Comparison of ENCODE assay signal across 22 cellular contexts in the genomic region with DNA sequence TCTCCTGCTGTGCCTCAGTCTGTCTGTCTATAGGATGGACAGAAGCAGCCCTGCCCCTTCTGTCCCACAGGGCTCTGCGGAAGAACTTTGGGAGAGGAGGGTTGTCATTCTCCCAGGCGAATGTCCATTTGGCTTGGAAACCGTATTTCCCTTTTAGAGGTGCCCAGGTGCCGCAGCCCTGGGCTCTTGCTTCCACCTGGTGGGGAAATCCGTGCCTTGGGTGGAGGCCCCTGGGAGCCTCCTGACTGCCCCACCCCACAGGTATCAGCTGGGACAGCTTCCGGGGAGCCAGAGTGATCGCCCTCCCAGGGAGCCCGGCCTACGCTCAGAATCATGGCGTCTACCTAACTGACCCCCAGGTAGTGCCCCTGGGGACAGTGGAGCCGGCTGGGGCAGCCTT. TPM values are rescaled to one million over a fixed set of nuclear protein-coding genes. Genes with fewer than 3 reads are reported as not detected.
A peak's percentile ranks its signal among the peaks of the same experiment; 100 is the strongest.
DNase-seq lines count a peak whose midpoint lies in the region; ATAC-seq, FAIRE-seq and TF ChIP-seq lines count a peak whose summit lies in the region.
"Had no signal": no experiment of that assay in that cellular context is flagged by ENCODE, and none has a peak within 500 bp of the region (broad histone marks: within the 10 kb centered on the region; RNA-seq: fewer than 3 reads in every experiment).

No MANE protein-coding gene starts in this region.

- TF ChIP-seq CTCF in HepG2 (CRISPR knock-in tag; IDR thresholded peaks at IDR 0.05) = peak; percentile 35; the same call in 1 of the 2 replicates
- peak in 2 of 4 donors; percentile 6 to 11 for TF ChIP-seq CTCF in right lobe of liver (IDR thresholded peaks at IDR 0.05)
- TF ChIP-seq CTCF in endodermal cell (conservative IDR thresholded peaks at IDR 0.05) = peak; percentile 53
- TF ChIP-seq CTCF in transverse colon (IDR thresholded peaks at IDR 0.05) = peak in 4 of 5 experiments; percentile 13 to 27 (median 16)

- H3K27me3 Mint-ChIP-seq in endodermal cell (ENCODE audit: insufficient read depth) = no peaks in the 10 kb centered on the region
- H3K27me3 Mint-ChIP-seq: central memory CD8-positive, alpha-beta T cell; naive B cell had no signal

- FAIRE-seq in HepG2 (lab: Jason Lieb, UNC) = no peak

- 98% methylated on average over 11 of the region's 11 CpGs for WGBS in HepG2 (ENCODE audit: low lambda C conversion rate)
- 95% methylated on average over 3 of the region's 11 CpGs for WGBS in right lobe of liver (ENCODE audit: insufficient coverage, low coverage, low lambda C conversion rate, missing lambda C conversion rate)
- WGBS in endodermal cell (ENCODE audit: insufficient coverage in 1 of 2, insufficient read length in 1 of 2), 2 experiments = 91 to 94% methylated on average over 6 to 11 of the region's 11 CpGs
- WGBS in transverse colon (ENCODE audit: low coverage in 1 of 2), 2 donors = 93% methylated on average over 3 of the region's 11 CpGs; no CpG with 5 or more reads in 1 of the 2 donors

- H3K36me3 ChIP-seq in HepG2 (replicated peaks in 1 of 2; ENCODE audit: control insufficient read depth in 1 of 2, insufficient read depth in 2 of 2, low read length in 2 of 2) (peaks cover 3 to 5% of the 10 kb centered on the region in 2 experiments; a peak in 3 of 5 replicates), right lobe of liver (peaks cover 0 to 14% (median 7%) of the 10 kb centered on the region in 4 donors), endodermal cell (ENCODE audit: control insufficient read depth, insufficient read depth, low read length) (peaks cover 6% of the 10 kb centered on the region), transverse colon (peaks cover 0 to 6% (median 2%) of the 10 kb centered on the region in 4 donors)
- H3K36me3 ChIP-seq: ovary had no signal

- H3K27ac ChIP-seq in HepG2 (ENCODE audit: extremely low read length, insufficient read depth, low read length) = no peak overlapping the region
- H3K27ac ChIP-seq in right lobe of liver = no peak overlapping the region
- H3K27ac ChIP-seq in endodermal cell (ENCODE audit: low read depth, low read length) = no peak overlapping the region
- H3K27ac ChIP-seq in transverse colon = no peak overlapping the region
- H3K27ac ChIP-seq: esophagus muscularis mucosa, ovary, suprapubic skin, vagina had no signal

- no peaks in the 10 kb centered on the region for H4K20me1 ChIP-seq in HepG2 (ENCODE audit: insufficient read depth, low read length)

- no peak overlapping the region for H3K4me3 ChIP-seq in HepG2 (replicated peaks in 1 of 3; ENCODE audit: insufficient read depth in 1 of 3, low read depth in 2 of 3, low read length in 3 of 3)
- H3K4me3 ChIP-seq in right lobe of liver = no peak overlapping the region
- H3K4me3 ChIP-seq in endodermal cell (ENCODE audit: low read length) = no peak overlapping the region
- no peak overlapping the region for H3K4me3 ChIP-seq in transverse colon
- H3K4me3 ChIP-seq: esophagus muscularis mucosa, ovary, suprapubic skin, vagina had no signal

- in situ Hi-C loops in HepG2 (cut with HindIII; ENCODE audit: extremely low pct_ligation_motif_present, low pct_unique_long_range_greater_than_20kb) = loop anchor here (5.0 kb wide), 1 partner anchor 70 kb away; no protein-coding TSS in a partner anchor
- in situ Hi-C loops in transverse colon (cut with MboI; ENCODE audit: low pct_ligation_motif_present in 1 of 4, low pct_unique_long_range_greater_than_20kb in 1 of 4, low sequenced_read_pairs in 3 of 4) = loop anchor here in 2 of 4 donors (10.0 to 25.0 kb wide), 2 partner anchors 62 to 105 kb away; no protein-coding TSS in a partner anchor

- DNase-seq in HepG2 (ENCODE audit: low spot score) = no peak
- DNase-seq in right lobe of liver = no peak
- peak; percentile 49 for DNase-seq in endodermal cell
- no peak for DNase-seq in transverse colon
- DNase-seq in NCI-H345 treated with DMSO at 0.1 percent for 48 hours (lab: John Stamatoyannopoulos, UW; ENCODE audit: unreplicated experiment) = no peak
- DNase-seq: 8988T; activated CD4-positive, CD25-positive, alpha-beta regulatory T cell treated with anti-CD3 and anti-CD28 coated beads, Interleukin-2, amount 50 U/mL, for 72 hours; activated naive CD4-positive, alpha-beta T cell treated with anti-CD3 and anti-CD28 coated beads, Interleukin-2, amount 50 U/mL, for 16 hours; aorta; COR-L47; kidney glomerular epithelial cell; mesenchymal stem cell; naive B cell; NCI-H1694 had no signal

- TF ChIP-seq EP300 in HepG2 (IDR thresholded peaks at IDR 0.05; ENCODE audit: low read depth in 2 of 2, low read length in 2 of 2) = no peak
- no peak for TF ChIP-seq EP300 in HepG2 (CRISPR knock-in tag; IDR thresholded peaks at IDR 0.05; ENCODE audit: borderline replicate concordance)
- no peak for TF ChIP-seq EP300 in transverse colon (IDR thresholded peaks at IDR 0.05; ENCODE audit: low read depth)

- H3K9me3 ChIP-seq in HepG2 (ENCODE audit: low read length) = no peaks in the 10 kb centered on the region
- no peaks in the 10 kb centered on the region for H3K9me3 ChIP-seq in right lobe of liver
- H3K9me3 ChIP-seq in endodermal cell (ENCODE audit: control insufficient read depth, low read length) = no peaks in the 10 kb centered on the region
- H3K9me3 ChIP-seq in transverse colon = no peaks in the 10 kb centered on the region
- H3K9me3 ChIP-seq: esophagus muscularis mucosa, ovary, suprapubic skin, vagina had no signal

- no peaks in the 10 kb centered on the region for H3K27me3 ChIP-seq in HepG2 (ENCODE audit: control insufficient read depth in 1 of 2, insufficient read depth in 2 of 2, low read length in 2 of 2)
- no peaks in the 10 kb centered on the region for H3K27me3 ChIP-seq in right lobe of liver
- no peaks in the 10 kb centered on the region for H3K27me3 ChIP-seq in endodermal cell (ENCODE audit: control insufficient read depth, insufficient read depth, low read length, poor library complexity, severe bottlenecking)
- no peaks in the 10 kb centered on the region for H3K27me3 ChIP-seq in transverse colon
- H3K27me3 ChIP-seq: esophagus muscularis mucosa, ovary, suprapubic skin, vagina had no signal

- H3K4me1 ChIP-seq in HepG2 (ENCODE audit: insufficient read depth, low read length) = peaks cover 5% of the 10 kb centered on the region; the same call in 1 of the 2 replicates
- H3K4me1 ChIP-seq in right lobe of liver = no peaks in the 10 kb centered on the region
- H3K4me1 ChIP-seq in endodermal cell (ENCODE audit: control insufficient read depth, insufficient read depth, low read length) = no peaks in the 10 kb centered on the region
- H3K4me1 ChIP-seq in transverse colon = no peaks in the 10 kb centered on the region
- H3K4me1 ChIP-seq: esophagus muscularis mucosa, suprapubic skin, vagina had no signal

- no peak overlapping the region for H3K4me2 ChIP-seq in HepG2 (ENCODE audit: low read depth, low read length)

- TF ChIP-seq POLR2A in HepG2 (IDR thresholded peaks at IDR 0.05; ENCODE audit: insufficient read depth in 1 of 2, low read depth in 2 of 2, low read length in 2 of 2) = no peak
- TF ChIP-seq POLR2A in right lobe of liver (IDR thresholded peaks at IDR 0.05) = no peak
- no peak for TF ChIP-seq POLR2A in transverse colon (IDR thresholded peaks at IDR 0.05)

- no peak overlapping the region for H2AFZ ChIP-seq in HepG2 (ENCODE audit: low read length)

- peaks cover 3% of the 10 kb centered on the region for H3K4me1 Mint-ChIP-seq in endodermal cell
- H3K4me1 Mint-ChIP-seq: central memory CD8-positive, alpha-beta T cell; naive B cell had no signal

- H3K4me3 Mint-ChIP-seq in endodermal cell = no peak overlapping the region
- H3K4me3 Mint-ChIP-seq: central memory CD8-positive, alpha-beta T cell; naive B cell had no signal

- H3K79me2 ChIP-seq in HepG2 (ENCODE audit: insufficient read depth, low read length) = no peaks in the 10 kb centered on the region

- BruUV-seq in HepG2 (replicated peaks; lab: Mats Ljungman, UMichigan) = no TSS peak

- peak; percentile 50 for TF ChIP-seq RAD21 in HepG2 (CRISPR knock-in tag; IDR thresholded peaks at IDR 0.05)

- POLR2A ChIA-PET in HepG2 (lab: Yijun Ruan, JAX) = interaction anchor here (0.6 to 2.2 kb wide), 3 partner anchors 38 to 86 kb away, joined by 3 to 6 read pairs (median 4); no protein-coding TSS in a partner anchor

- ATAC-seq in HepG2 (no peak), right lobe of liver (no peak), HG03457 (IDR thresholded peaks at IDR 0.05; ENCODE audit: unreplicated experiment) (no peak)
- ATAC-seq: Right ventricle myocardium inferior, sciatic nerve had no signal

- CTCF ChIA-PET in HepG2 (lab: Yijun Ruan, JAX; ENCODE audit: low intra/inter-chr PET ratio, low total read pairs) = interaction anchor here (2.6 kb wide), 1 partner anchor 71 kb away, joined by 11 read pairs; no protein-coding TSS in a partner anchor

- H3K9ac ChIP-seq in HepG2 (ENCODE audit: insufficient read depth, low read depth, low read length) (no peak overlapping the region; the same call in 1 of the 2 replicates), endodermal cell (ENCODE audit: extremely low read depth, low read length, poor library complexity, severe bottlenecking) (no peak overlapping the region)

- H3K27ac Mint-ChIP-seq in endodermal cell = no peak overlapping the region

- intact Hi-C loops in HepG2 (cut with micrococcal nuclease; ENCODE audit: unreplicated experiment) = no loop called here
- intact Hi-C loops in right lobe of liver (cut with DNase I) = loop anchor here in 1 of 2 donors (5.0 kb wide), 1 partner anchor 75 kb away; no protein-coding TSS in a partner anchor
- intact Hi-C loops in transverse colon (cut with DNase I; ENCODE audit: low total_unique reads) = no loop called here

- H3K9me3 Mint-ChIP-seq in endodermal cell = no peaks in the 10 kb centered on the region
- H3K9me3 Mint-ChIP-seq: central memory CD8-positive, alpha-beta T cell; naive B cell had no signal

- H3K36me3 Mint-ChIP-seq in endodermal cell (ENCODE audit: low read depth) = no peaks in the 10 kb centered on the region
- H3K36me3 Mint-ChIP-seq: naive B cell had no signal

RNA-seq across cellular contexts. Expression of a gene that starts 12.7 kb away (rescaled TPM):
- total RNA-seq in HepG2 (2016; rRNA removed; fragmentation: Illumina TruSeq; extraction: Trizol) (4.9 and 9.1 TPM in 2 replicates), right lobe of liver (10 to 100 TPM; 10.9 to 16.7 (median 13.4) TPM), endodermal cell (10 to 100 TPM; 18.7 to 19.5 TPM), transverse colon (10 to 100 TPM; 38.5 to 62.7 (median 43.1) TPM)
- 4.4 and 5.2 TPM in 2 replicates for total RNA-seq in HepG2 (2016; cell fraction: cytosol; rRNA removed; fragmentation: Illumina TruSeq; extraction: Trizol; ENCODE audit: low read depth)
- total RNA-seq in HepG2 (2016; cell fraction: insoluble cytoplasmic fraction; rRNA removed; fragmentation: Illumina TruSeq; extraction: Trizol) = 4.2 and 8.4 TPM in 2 replicates
- 2.6 and 3.0 TPM in 2 replicates for total RNA-seq in HepG2 (2016; cell fraction: membrane; rRNA removed; fragmentation: Illumina TruSeq; extraction: Trizol)
- 12.1 and 12.8 TPM in 2 replicates for total RNA-seq in HepG2 (2016; cell fraction: nucleus; rRNA removed; fragmentation: Illumina TruSeq; extraction: Trizol)
- polyA plus RNA-seq in HepG2 (2011; rRNA removed) = 15.0 and 19.2 TPM in 2 replicates
- polyA plus RNA-seq in HepG2 (2011; cell fraction: cytosol; rRNA removed) = 6.7 and 8.3 TPM in 2 replicates
- 81.8 and 104 TPM in 2 replicates for polyA plus RNA-seq in HepG2 (2011; cell fraction: nucleus; rRNA removed)
- 6.2 and 6.4 TPM in 2 replicates for polyA plus RNA-seq in HepG2 (2012)
- polyA plus RNA-seq in HepG2 (2016; cell fraction: cytosol; fragmentation: Illumina TruSeq; extraction: Trizol; ENCODE audit: low read depth) = 0.53 and 0.70 TPM in 2 replicates
- 3.5 and 3.9 TPM in 2 replicates for polyA plus RNA-seq in HepG2 (2016; cell fraction: insoluble cytoplasmic fraction; fragmentation: Illumina TruSeq; extraction: Trizol; ENCODE audit: low read depth)
- polyA plus RNA-seq in HepG2 (2016; cell fraction: membrane; fragmentation: Illumina TruSeq; extraction: Trizol; ENCODE audit: low read depth) = 1.2 and 1.3 TPM in 2 replicates
- polyA plus RNA-seq in HepG2 (2016; cell fraction: nucleus; fragmentation: Illumina TruSeq; extraction: Trizol; ENCODE audit: insufficient read depth, low read depth) = 28.7 and 33.1 TPM in 2 replicates
- polyA minus RNA-seq in HepG2 (2011; rRNA and poly(A)+ RNA removed; ENCODE audit: low replicate concordance) = 24.8 and 29.5 TPM in 2 replicates
- 4.3 and 5.3 TPM in 2 replicates for polyA minus RNA-seq in HepG2 (2011; cell fraction: cytosol; rRNA and poly(A)+ RNA removed)
- 15.6 and 19.0 TPM in 2 replicates for polyA minus RNA-seq in HepG2 (2011; cell fraction: nucleus; rRNA and poly(A)+ RNA removed)
- polyA plus RNA-seq in endodermal cell (2013, experiment 1 of 2) = 9.3 TPM
- polyA plus RNA-seq in endodermal cell (2013, experiment 2 of 2) = 10.7 TPM

RNA-seq across cellular contexts. Expression of a gene that starts 28.2 kb away (rescaled TPM):
- total RNA-seq in HepG2 (2016; rRNA removed; fragmentation: Illumina TruSeq; extraction: Trizol) (17.8 and 24.9 TPM in 2 replicates), right lobe of liver (10 to 100 TPM; 10.4 to 16.7 (median 14.5) TPM), endodermal cell (10 to 100 TPM; 56.4 to 57.8 TPM), transverse colon (10 to 100 TPM in 2 of 4 donors, 1 to 10 TPM in 2; 2.6 to 16.5 (median 8.5) TPM)
- total RNA-seq in HepG2 (2016; cell fraction: cytosol; rRNA removed; fragmentation: Illumina TruSeq; extraction: Trizol; ENCODE audit: low read depth) = 3.6 TPM in 2 replicates
- 15.8 and 25.9 TPM in 2 replicates for total RNA-seq in HepG2 (2016; cell fraction: insoluble cytoplasmic fraction; rRNA removed; fragmentation: Illumina TruSeq; extraction: Trizol)
- 14.6 and 18.9 TPM in 2 replicates for total RNA-seq in HepG2 (2016; cell fraction: membrane; rRNA removed; fragmentation: Illumina TruSeq; extraction: Trizol)
- 15.0 and 18.9 TPM in 2 replicates for total RNA-seq in HepG2 (2016; cell fraction: nucleus; rRNA removed; fragmentation: Illumina TruSeq; extraction: Trizol)
- 16.3 and 17.0 TPM in 2 replicates for polyA plus RNA-seq in HepG2 (2011; rRNA removed)
- 10.9 and 15.5 TPM in 2 replicates for polyA plus RNA-seq in HepG2 (2011; cell fraction: cytosol; rRNA removed)
- 14.6 and 16.7 TPM in 2 replicates for polyA plus RNA-seq in HepG2 (2011; cell fraction: nucleus; rRNA removed)
- 13.3 and 16.9 TPM in 2 replicates for polyA plus RNA-seq in HepG2 (2012)
- polyA plus RNA-seq in HepG2 (2016; cell fraction: cytosol; fragmentation: Illumina TruSeq; extraction: Trizol; ENCODE audit: low read depth) = 2.3 and 2.9 TPM in 2 replicates
- polyA plus RNA-seq in HepG2 (2016; cell fraction: insoluble cytoplasmic fraction; fragmentation: Illumina TruSeq; extraction: Trizol; ENCODE audit: low read depth) = 20.4 and 21.6 TPM in 2 replicates
- 11.6 and 11.9 TPM in 2 replicates for polyA plus RNA-seq in HepG2 (2016; cell fraction: membrane; fragmentation: Illumina TruSeq; extraction: Trizol; ENCODE audit: low read depth)
- 22.8 and 26.4 TPM in 2 replicates for polyA plus RNA-seq in HepG2 (2016; cell fraction: nucleus; fragmentation: Illumina TruSeq; extraction: Trizol; ENCODE audit: insufficient read depth, low read depth)
- polyA minus RNA-seq in HepG2 (2011; rRNA and poly(A)+ RNA removed; ENCODE audit: low replicate concordance) = 49.4 and 94.6 TPM in 2 replicates
- polyA minus RNA-seq in HepG2 (2011; cell fraction: cytosol; rRNA and poly(A)+ RNA removed) = 25.8 and 27.6 TPM in 2 replicates
- 22.4 and 31.0 TPM in 2 replicates for polyA minus RNA-seq in HepG2 (2011; cell fraction: nucleus; rRNA and poly(A)+ RNA removed)
- polyA plus RNA-seq in endodermal cell (2013, experiment 1 of 2) = 28.0 TPM
- 30.2 TPM for polyA plus RNA-seq in endodermal cell (2013, experiment 2 of 2)

RNA-seq across cellular contexts. Expression of a gene that starts 56.2 kb away (rescaled TPM):
- total RNA-seq in HepG2 (2016; rRNA removed; fragmentation: Illumina TruSeq; extraction: Trizol) (73.8 and 85.7 TPM in 2 replicates), right lobe of liver (10 to 100 TPM; 24.5 to 32.9 (median 30.7) TPM), endodermal cell (10 to 100 TPM; 62.7 to 71.4 TPM), transverse colon (100 to 1,000 TPM in 1 of 4 donors, 10 to 100 TPM in 3; 55.4 to 200 (median 64.0) TPM)
- total RNA-seq in HepG2 (2016; cell fraction: cytosol; rRNA removed; fragmentation: Illumina TruSeq; extraction: Trizol; ENCODE audit: low read depth) = 9.8 and 10.8 TPM in 2 replicates
- total RNA-seq in HepG2 (2016; cell fraction: insoluble cytoplasmic fraction; rRNA removed; fragmentation: Illumina TruSeq; extraction: Trizol) = 73.6 and 85.8 TPM in 2 replicates
- 16.2 and 17.5 TPM in 2 replicates for total RNA-seq in HepG2 (2016; cell fraction: membrane; rRNA removed; fragmentation: Illumina TruSeq; extraction: Trizol)
- total RNA-seq in HepG2 (2016; cell fraction: nucleus; rRNA removed; fragmentation: Illumina TruSeq; extraction: Trizol) = 47.2 and 51.5 TPM in 2 replicates
- 51.1 and 52.7 TPM in 2 replicates for polyA plus RNA-seq in HepG2 (2011; rRNA removed)
- 40.4 and 61.2 TPM in 2 replicates for polyA plus RNA-seq in HepG2 (2011; cell fraction: cytosol; rRNA removed)
- 138 and 141 TPM in 2 replicates for polyA plus RNA-seq in HepG2 (2011; cell fraction: nucleus; rRNA removed)
- polyA plus RNA-seq in HepG2 (2012) = 38.9 and 41.3 TPM in 2 replicates
- polyA plus RNA-seq in HepG2 (2016; cell fraction: cytosol; fragmentation: Illumina TruSeq; extraction: Trizol; ENCODE audit: low read depth) = 4.5 and 4.8 TPM in 2 replicates
- 53.2 and 57.0 TPM in 2 replicates for polyA plus RNA-seq in HepG2 (2016; cell fraction: insoluble cytoplasmic fraction; fragmentation: Illumina TruSeq; extraction: Trizol; ENCODE audit: low read depth)
- polyA plus RNA-seq in HepG2 (2016; cell fraction: membrane; fragmentation: Illumina TruSeq; extraction: Trizol; ENCODE audit: low read depth) = 5.8 and 7.8 TPM in 2 replicates
- polyA plus RNA-seq in HepG2 (2016; cell fraction: nucleus; fragmentation: Illumina TruSeq; extraction: Trizol; ENCODE audit: insufficient read depth, low read depth) = 75.3 and 76.0 TPM in 2 replicates
- polyA minus RNA-seq in HepG2 (2011; rRNA and poly(A)+ RNA removed; ENCODE audit: low replicate concordance) = 62.6 and 88.2 TPM in 2 replicates
- polyA minus RNA-seq in HepG2 (2011; cell fraction: cytosol; rRNA and poly(A)+ RNA removed) = 21.7 and 23.0 TPM in 2 replicates
- 43.4 and 56.8 TPM in 2 replicates for polyA minus RNA-seq in HepG2 (2011; cell fraction: nucleus; rRNA and poly(A)+ RNA removed)
- 45.1 TPM for polyA plus RNA-seq in endodermal cell (2013, experiment 1 of 2)
- polyA plus RNA-seq in endodermal cell (2013, experiment 2 of 2) = 43.5 TPM

RNA-seq across cellular contexts. Expression of a gene that starts 56.5 kb away (rescaled TPM):
- total RNA-seq in HepG2 (2016; rRNA removed; fragmentation: Illumina TruSeq; extraction: Trizol) (500 and 817 TPM in 2 replicates), right lobe of liver (100 to 1,000 TPM in 1 of 6 experiments, 10 to 100 TPM in 5; 51.4 to 110 (median 90.7) TPM), endodermal cell (100 to 1,000 TPM; 479 to 484 TPM), transverse colon (100 to 1,000 TPM in 1 of 4 donors, 10 to 100 TPM in 3; 59.5 to 135 (median 72.8) TPM)
- 52.3 and 54.5 TPM in 2 replicates for total RNA-seq in HepG2 (2016; cell fraction: cytosol; rRNA removed; fragmentation: Illumina TruSeq; extraction: Trizol; ENCODE audit: low read depth)
- 484 and 682 TPM in 2 replicates for total RNA-seq in HepG2 (2016; cell fraction: insoluble cytoplasmic fraction; rRNA removed; fragmentation: Illumina TruSeq; extraction: Trizol)
- total RNA-seq in HepG2 (2016; cell fraction: membrane; rRNA removed; fragmentation: Illumina TruSeq; extraction: Trizol) = 138 and 170 TPM in 2 replicates
- 336 and 347 TPM in 2 replicates for total RNA-seq in HepG2 (2016; cell fraction: nucleus; rRNA removed; fragmentation: Illumina TruSeq; extraction: Trizol)
- polyA plus RNA-seq in HepG2 (2011; rRNA removed) = 140 and 157 TPM in 2 replicates
- polyA plus RNA-seq in HepG2 (2011; cell fraction: cytosol; rRNA removed) = 134 and 147 TPM in 2 replicates
- 150 and 189 TPM in 2 replicates for polyA plus RNA-seq in HepG2 (2011; cell fraction: nucleus; rRNA removed)
- 211 and 269 TPM in 2 replicates for polyA plus RNA-seq in HepG2 (2012)
- 31.7 and 36.7 TPM in 2 replicates for polyA plus RNA-seq in HepG2 (2016; cell fraction: cytosol; fragmentation: Illumina TruSeq; extraction: Trizol; ENCODE audit: low read depth)
- polyA plus RNA-seq in HepG2 (2016; cell fraction: insoluble cytoplasmic fraction; fragmentation: Illumina TruSeq; extraction: Trizol; ENCODE audit: low read depth) = 551 and 651 TPM in 2 replicates
- 103 and 131 TPM in 2 replicates for polyA plus RNA-seq in HepG2 (2016; cell fraction: membrane; fragmentation: Illumina TruSeq; extraction: Trizol; ENCODE audit: low read depth)
- polyA plus RNA-seq in HepG2 (2016; cell fraction: nucleus; fragmentation: Illumina TruSeq; extraction: Trizol; ENCODE audit: insufficient read depth, low read depth) = 452 and 475 TPM in 2 replicates
- 774 and 825 TPM in 2 replicates for polyA minus RNA-seq in HepG2 (2011; rRNA and poly(A)+ RNA removed; ENCODE audit: low replicate concordance)
- 152 and 162 TPM in 2 replicates for polyA minus RNA-seq in HepG2 (2011; cell fraction: cytosol; rRNA and poly(A)+ RNA removed)
- polyA minus RNA-seq in HepG2 (2011; cell fraction: nucleus; rRNA and poly(A)+ RNA removed) = 238 and 284 TPM in 2 replicates
- polyA plus RNA-seq in endodermal cell (2013, experiment 1 of 2) = 277 TPM
- 225 TPM for polyA plus RNA-seq in endodermal cell (2013, experiment 2 of 2)
